ENCODE assay signal across 9 cellular contexts in the genomic region with DNA sequence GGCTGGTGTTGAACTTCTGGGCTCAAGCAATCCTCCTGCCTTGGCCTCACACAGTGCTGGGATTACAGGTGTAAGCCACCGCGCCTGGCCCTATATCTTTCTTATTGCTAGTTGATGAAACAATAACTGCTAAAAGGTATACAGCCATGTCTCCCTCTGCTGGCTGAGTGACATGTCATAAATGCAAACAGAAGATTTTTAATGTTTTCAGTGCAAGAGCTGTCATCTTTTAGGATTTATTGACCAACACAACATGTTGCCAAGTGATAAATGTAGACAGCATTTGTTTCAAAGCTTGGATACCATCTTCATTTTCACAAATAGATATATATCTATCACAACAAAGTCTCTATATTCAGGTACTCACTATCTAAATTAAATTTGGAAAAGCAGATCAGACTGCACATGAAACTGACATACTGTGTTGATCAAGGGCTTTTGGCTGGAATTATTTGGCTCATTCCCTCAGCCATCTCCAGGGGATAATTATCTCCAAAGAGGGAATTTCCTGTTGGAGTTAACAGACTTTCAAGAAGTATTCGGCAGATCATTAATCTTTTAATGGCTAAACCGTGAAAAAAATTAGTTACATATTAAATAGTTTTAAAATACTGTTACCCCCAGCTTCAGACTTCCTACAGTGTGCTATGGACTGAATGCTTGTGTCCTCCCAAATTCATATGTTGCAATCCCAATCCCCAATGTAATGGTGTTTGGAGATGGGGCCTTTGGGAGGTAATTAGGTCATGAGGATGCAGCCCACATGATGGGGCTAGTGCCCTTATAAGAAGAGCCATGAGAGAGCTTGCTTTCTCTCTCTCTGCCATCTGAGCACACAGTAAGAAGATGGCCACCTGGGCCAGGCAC. TPM values are rescaled to one million over a fixed set of nuclear protein-coding genes. Genes with fewer than 3 reads are reported as not detected.
A peak's percentile ranks its signal among the peaks of the same experiment; 100 is the strongest.
DNase-seq lines count a peak whose midpoint lies in the region; ATAC-seq, FAIRE-seq and TF ChIP-seq lines count a peak whose summit lies in the region.
"Had no signal": no experiment of that assay in that cellular context is flagged by ENCODE, and none has a peak within 500 bp of the region (broad histone marks: within the 10 kb centered on the region; RNA-seq: fewer than 3 reads in every experiment).

No MANE protein-coding gene starts in this region.

- H3K4me1 ChIP-seq in right atrium auricular region, result no peaks in the 10 kb centered on the region

- H3K4me1 Mint-ChIP-seq in activated naive CD8-positive, alpha-beta T cell treated with anti-CD3 and anti-CD28 coated beads, Interleukin-2, amount 50 U/mL, for 24 hours, result peaks cover 13% of the 10 kb centered on the region
- H3K4me1 Mint-ChIP-seq: activated naive CD4-positive, alpha-beta T cell treated with anti-CD3 and anti-CD28 coated beads, Interleukin-2, amount 50 U/mL, for 24 hours had no signal

- H3K4me3 Mint-ChIP-seq in activated naive CD8-positive, alpha-beta T cell treated with anti-CD3 and anti-CD28 coated beads, Interleukin-2, amount 50 U/mL, for 24 hours, result no peak overlapping the region
- H3K4me3 Mint-ChIP-seq: activated naive CD4-positive, alpha-beta T cell treated with anti-CD3 and anti-CD28 coated beads, Interleukin-2, amount 50 U/mL, for 24 hours had no signal

- no peaks in the 10 kb centered on the region for H3K36me3 Mint-ChIP-seq in activated naive CD8-positive, alpha-beta T cell treated with anti-CD3 and anti-CD28 coated beads, Interleukin-2, amount 50 U/mL, for 24 hours (ENCODE audit: low read depth)
- H3K36me3 Mint-ChIP-seq: activated naive CD4-positive, alpha-beta T cell treated with anti-CD3 and anti-CD28 coated beads, Interleukin-2, amount 50 U/mL, for 24 hours had no signal

- no peak overlapping the region for H3K27ac Mint-ChIP-seq in activated naive CD8-positive, alpha-beta T cell treated with anti-CD3 and anti-CD28 coated beads, Interleukin-2, amount 50 U/mL, for 24 hours
- H3K27ac Mint-ChIP-seq: activated naive CD4-positive, alpha-beta T cell treated with anti-CD3 and anti-CD28 coated beads, Interleukin-2, amount 50 U/mL, for 24 hours had no signal

- no peak overlapping the region for H3K27ac ChIP-seq in right atrium auricular region

- H3K36me3 ChIP-seq in right atrium auricular region, result no peaks in the 10 kb centered on the region

- peak; percentile 24 to 66 for TF ChIP-seq CTCF in right atrium auricular region (IDR thresholded peaks at IDR 0.05)

- FAIRE-seq in G401.6 (lab: Jason Lieb, UNC), result peak; percentile 64
- FAIRE-seq in RCC 7860 (lab: Jason Lieb, UNC), result peak; percentile 94

- ATAC-seq in HG03571 (IDR thresholded peaks at IDR 0.05; ENCODE audit: unreplicated experiment) (peak; percentile 57), HG03469 (IDR thresholded peaks at IDR 0.05; ENCODE audit: unreplicated experiment) (no peak)
- ATAC-seq in activated naive CD8-positive, alpha-beta T cell treated with anti-CD3 and anti-CD28 coated beads, Interleukin-2, amount 50 U/mL, for 24 hours, result no peak

- DNase-seq in RCC 7860 (ENCODE audit: low spot score) (peak; percentile 59), right atrium auricular region (ENCODE audit: low spot score) (no peak), ureter (ENCODE audit: low spot score) (no peak)
- DNase-seq in activated naive CD8-positive, alpha-beta T cell treated with anti-CD3 and anti-CD28 coated beads, Interleukin-2, amount 50 U/mL, for 24 hours, result peak; percentile 35
- peak; percentile 46 for DNase-seq in stimulated activated CD4-positive, alpha-beta T cell treated with anti-CD3 and anti-CD28 coated beads, Interleukin-4, amount 100 ng/mL, for 24 hours

- H3K4me3 ChIP-seq in right atrium auricular region, result no peak overlapping the region

- no peaks in the 10 kb centered on the region for H3K27me3 ChIP-seq in right atrium auricular region

- no peaks in the 10 kb centered on the region for H3K9me3 ChIP-seq in right atrium auricular region

- H3K9me3 Mint-ChIP-seq in activated naive CD8-positive, alpha-beta T cell treated with anti-CD3 and anti-CD28 coated beads, Interleukin-2, amount 50 U/mL, for 24 hours, result no peaks in the 10 kb centered on the region
- H3K9me3 Mint-ChIP-seq: activated naive CD4-positive, alpha-beta T cell treated with anti-CD3 and anti-CD28 coated beads, Interleukin-2, amount 50 U/mL, for 24 hours had no signal

- H3K27me3 Mint-ChIP-seq in activated naive CD8-positive, alpha-beta T cell treated with anti-CD3 and anti-CD28 coated beads, Interleukin-2, amount 50 U/mL, for 24 hours, result no peaks in the 10 kb centered on the region
- H3K27me3 Mint-ChIP-seq: activated naive CD4-positive, alpha-beta T cell treated with anti-CD3 and anti-CD28 coated beads, Interleukin-2, amount 50 U/mL, for 24 hours had no signal

RNA-seq across cellular contexts. Expression of a gene that starts 41.3 kb away (rescaled TPM):
- total RNA-seq in right atrium auricular region, result 10 to 100 TPM; 19.8 to 20.9 TPM
- 54.1 TPM for total RNA-seq in ureter

Comparison
In these comparisons a context has a peak if more than half of its experiments do, and no peak if none do; other contexts are left out.
1. DNase-seq: peak in RCC 7860 (single experiment), activated naive CD8-positive, alpha-beta T cell treated with anti-CD3 and anti-CD28 coated beads, Interleukin-2, amount 50 U/mL, for 24 hours (single experiment) and stimulated activated CD4-positive, alpha-beta T cell treated with anti-CD3 and anti-CD28 coated beads, Interleukin-4, amount 100 ng/mL, for 24 hours (single experiment); none in right atrium auricular region (single experiment) and ureter (single experiment).